Comparison of ENCODE assay signal across 1 cellular context in genomic region chr1:83802023-83802422, GRCh38.
TF ChIP-seq lines count a peak whose summit lies in the region.

No MANE protein-coding gene starts in this region.

TF ChIP-seq in GM23338, 12 proteins besides CTCF, POLR2A, EP300 and RAD21 (continued from another document):
- TF ChIP-seq REST (IDR thresholded peaks at IDR 0.05; ENCODE audit: unreplicated experiment) (no peak), ZNF462 (CRISPR knock-in tag; IDR thresholded peaks at IDR 0.05) (no peak)
